Comparison of ENCODE assay signal across 8 cellular contexts in the genomic region with DNA sequence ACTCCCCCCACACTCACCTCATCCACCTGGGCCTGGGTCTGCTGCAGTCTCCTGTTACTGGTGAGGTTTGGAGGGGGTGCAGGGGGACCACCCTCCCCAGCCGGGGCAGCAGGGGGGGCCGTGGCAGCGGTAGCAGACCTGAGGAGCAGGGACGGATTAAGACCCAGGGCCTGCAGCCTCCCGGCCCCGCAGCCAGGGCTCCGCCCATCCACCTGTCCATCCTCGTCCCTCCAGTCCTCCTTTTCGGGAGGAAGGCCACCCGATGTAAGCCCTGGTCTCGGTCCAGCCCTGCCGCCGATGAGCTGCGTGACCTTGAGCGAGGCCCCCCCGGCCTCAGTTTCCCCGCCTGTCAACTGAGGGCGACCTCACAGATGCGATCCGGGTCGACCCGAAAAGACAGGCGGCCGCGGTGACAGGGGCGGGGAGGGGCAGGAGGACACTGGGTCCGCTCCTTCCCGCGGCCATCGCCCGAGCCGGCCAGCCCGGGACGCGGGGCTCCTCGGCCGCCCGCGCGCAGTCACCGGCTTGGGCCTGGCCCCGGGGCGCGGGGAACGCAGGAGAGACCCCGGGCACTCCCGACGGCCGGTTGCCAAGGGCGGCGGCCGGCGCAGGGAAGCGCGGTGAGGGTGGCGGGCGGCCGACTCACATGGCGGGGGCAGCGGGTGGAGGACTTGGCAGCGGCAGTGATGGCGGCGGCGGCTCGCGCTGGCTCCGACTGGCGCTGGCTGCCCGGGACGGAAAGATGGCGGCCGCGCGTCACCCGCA. TPM values are rescaled to one million over a fixed set of nuclear protein-coding genes. Genes with fewer than 3 reads are reported as not detected.
DNase-seq lines count a peak whose midpoint lies in the region; ATAC-seq and TF ChIP-seq lines count a peak whose summit lies in the region.

A gene with protein sequence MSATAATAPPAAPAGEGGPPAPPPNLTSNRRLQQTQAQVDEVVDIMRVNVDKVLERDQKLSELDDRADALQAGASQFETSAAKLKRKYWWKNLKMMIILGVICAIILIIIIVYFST (minus strand): TSS at position 717 of the 765 bp plus-strand sequence. CDS start 69 bp downstream, at position 648.

- H3K9me3 Mint-ChIP-seq in activated B cell treated with CpG ODN at 0.5 μM for 24 hours, result no peaks in the 10 kb centered on the region
- no peaks in the 10 kb centered on the region for H3K9me3 Mint-ChIP-seq in central memory CD8-positive, alpha-beta T cell

- peaks cover 33% of the 10 kb centered on the region for H3K36me3 Mint-ChIP-seq in activated B cell treated with CpG ODN at 0.5 μM for 24 hours (ENCODE audit: low read depth)
- peaks cover 53% of the 10 kb centered on the region for H3K36me3 Mint-ChIP-seq in central memory CD8-positive, alpha-beta T cell (ENCODE audit: insufficient read depth)

- DNase-seq in NCI-H446 (lab: John Stamatoyannopoulos, UW) (peak; percentile 30 to 70), NCI-H446 treated with DMSO at 0.1 percent for 48 hours (lab: John Stamatoyannopoulos, UW) (no peak), M059J (ENCODE audit: low read depth) (peak; percentile 56), activated B cell treated with CpG ODN at 0.5 μM for 24 hours (peak; percentile 91), kidney glomerular epithelial cell (lab: John Stamatoyannopoulos, UW) (peak; percentile 30), NCI-H128 (lab: John Stamatoyannopoulos, UW; ENCODE audit: unreplicated experiment) (no peak)
- DNase-seq in central memory CD8-positive, alpha-beta T cell (ENCODE audit: low spot score in 2 of 2), result peak; percentile 72 to 81
- DNase-seq in stimulated activated CD4-positive, alpha-beta T cell treated with anti-CD3 and anti-CD28 coated beads, Interleukin-1b, Interleukin-23, amount 100 ng/mL, for 48 hours, result peak; percentile 79

- POLR2A ChIA-PET in activated B cell treated with CpG ODN at 0.5 μM for 24 hours (lab: Charles Lee), result interaction anchor here (0.6 to 15.9 kb wide), 9 partner anchors 10 to 133 kb away, joined by 3 to 385 read pairs (median 5); a partner anchor contains a TSS

- peak within 1 kb of the TSS; percentile 95 for H3K27ac Mint-ChIP-seq in activated B cell treated with CpG ODN at 0.5 μM for 24 hours
- H3K27ac Mint-ChIP-seq in central memory CD8-positive, alpha-beta T cell (ENCODE audit: low read depth), result peak within 1 kb of the TSS; percentile 97

- no peak for TF ChIP-seq CTCF in activated B cell treated with CpG ODN at 0.5 μM for 24 hours (IDR thresholded peaks at IDR 0.05)

- H3K27me3 Mint-ChIP-seq in activated B cell treated with CpG ODN at 0.5 μM for 24 hours, result no peaks in the 10 kb centered on the region
- H3K27me3 Mint-ChIP-seq in central memory CD8-positive, alpha-beta T cell, result no peaks in the 10 kb centered on the region

- peak; percentile 71 for ATAC-seq in activated B cell treated with CpG ODN at 0.5 μM for 24 hours (ENCODE audit: low read depth)
- ATAC-seq in central memory CD8-positive, alpha-beta T cell (replicated peaks; ENCODE audit: extremely low read depth, poor library complexity, severe bottlenecking), result peak; percentile 52

- CTCF ChIA-PET in activated B cell treated with CpG ODN at 0.5 μM for 24 hours (lab: Charles Lee), result interaction anchor here (1.0 to 2.0 kb wide), 2 partner anchors 43 to 83 kb away, joined by 3 to 5 read pairs; no protein-coding TSS in a partner anchor

- H3K4me3 Mint-ChIP-seq in activated B cell treated with CpG ODN at 0.5 μM for 24 hours, result peak within 1 kb of the TSS; percentile 91
- peak within 1 kb of the TSS; percentile 88 for H3K4me3 Mint-ChIP-seq in central memory CD8-positive, alpha-beta T cell

- H3K4me1 Mint-ChIP-seq in activated B cell treated with CpG ODN at 0.5 μM for 24 hours, result peaks cover 56% of the 10 kb centered on the region
- peaks cover 58% of the 10 kb centered on the region for H3K4me1 Mint-ChIP-seq in central memory CD8-positive, alpha-beta T cell

- intact Hi-C loops in activated B cell treated with CpG ODN at 0.5 μM for 24 hours (cut with micrococcal nuclease), result no loop called here

RNA-seq across cellular contexts. Expression of the gene that starts here (rescaled TPM):
- 3.8 and 4.4 TPM in 2 replicates for total RNA-seq in M059J (2014; rRNA removed; shearing (Covaris generic))
- 82.0 and 97.7 TPM in 2 replicates for total RNA-seq in activated B cell treated with CpG ODN at 0.5 μM for 24 hours

Comparison
In these comparisons a context has a peak if more than half of its experiments do, and no peak if none do; other contexts are left out.
1. RNA of the gene that starts here (total RNA-seq): 82.0 to 97.7 TPM in activated B cell treated with CpG ODN at 0.5 μM for 24 hours; 3.8 to 4.4 TPM in M059J; every median in the first group is over 10 times any median in the second.
2. DNase-seq: peak in NCI-H446 (2 of 2), M059J (single experiment), activated B cell treated with CpG ODN at 0.5 μM for 24 hours (single experiment), central memory CD8-positive, alpha-beta T cell (2 of 2), kidney glomerular epithelial cell (single experiment) and stimulated activated CD4-positive, alpha-beta T cell treated with anti-CD3 and anti-CD28 coated beads, Interleukin-1b, Interleukin-23, amount 100 ng/mL, for 48 hours (single experiment); none in NCI-H446 treated with DMSO at 0.1 percent for 48 hours (single experiment) and NCI-H128 (single experiment).